ENCODE assay signal across 12 cellular contexts in genomic region chr5:173316463-173317020, GRCh38. TPM values are rescaled to one million over a fixed set of nuclear protein-coding genes. Genes with fewer than 3 reads are reported as not detected.
DNase-seq lines count a peak whose midpoint lies in the region; ATAC-seq and TF ChIP-seq lines count a peak whose summit lies in the region.
"Had no signal": no experiment of that assay in that cellular context is flagged by ENCODE, and none has a peak within 500 bp of the region (broad histone marks: within the 10 kb centered on the region; RNA-seq: fewer than 3 reads in every experiment).

No MANE protein-coding gene starts in this region.

- POLR2A ChIA-PET in PC-9 (lab: Charles Lee; ENCODE audit: unreplicated experiment), result no interaction called here

- intact Hi-C loops in PC-9 (cut with micrococcal nuclease; ENCODE audit: unreplicated experiment) (no loop called here), esophagus squamous epithelium (cut with DNase I) (no loop called here), psoas muscle (cut with DNase I) (loop anchor here in 1 of 2 donors (10.0 kb wide), 1 partner anchor 1008 kb away; no protein-coding TSS in a partner anchor)

- TF ChIP-seq POLR2A in esophagus squamous epithelium (IDR thresholded peaks at IDR 0.05), result no peak

- no peak for ATAC-seq in psoas muscle
- ATAC-seq in HG03520 (IDR thresholded peaks at IDR 0.05; ENCODE audit: unreplicated experiment), result no peak
- no peak for ATAC-seq in HG03108 (IDR thresholded peaks at IDR 0.05; ENCODE audit: unreplicated experiment)
- ATAC-seq in GM21423 (IDR thresholded peaks at IDR 0.05; ENCODE audit: unreplicated experiment), result no peak

- peaks cover 49% of the 10 kb centered on the region for H3K36me3 ChIP-seq in PC-9 (ENCODE audit: low read depth)
- H3K36me3 ChIP-seq in esophagus squamous epithelium, result no peaks in the 10 kb centered on the region
- peaks cover 8 to 33% of the 10 kb centered on the region in 2 donors for H3K36me3 ChIP-seq in psoas muscle (ENCODE audit: insufficient read depth in 1 of 2, low read depth in 1 of 2)

- H3K4me3 ChIP-seq in PC-9, result no peak overlapping the region
- peak overlapping the region in 1 of 4 donors; percentile 6 for H3K4me3 ChIP-seq in esophagus squamous epithelium
- H3K4me3 ChIP-seq in psoas muscle, result peak overlapping the region; percentile 22
- H3K4me3 ChIP-seq: lung had no signal

- H3K4me2 ChIP-seq in PC-9, result 0 out of 2 replicates have a peak overlapping the region, but pooled peaks have one; percentile 5

- 0 out of 2 replicates have a peak, but pooled peaks cover 8% of the 10 kb centered on the region for H3K79me2 ChIP-seq in PC-9 (ENCODE audit: low read depth)

- no peak for TF ChIP-seq CTCF in C4-2B (conservative IDR thresholded peaks at IDR 0.05)
- TF ChIP-seq CTCF in PC-9 (conservative IDR thresholded peaks at IDR 0.05), result no peak
- no peak for TF ChIP-seq CTCF in esophagus squamous epithelium (IDR thresholded peaks at IDR 0.05)
- TF ChIP-seq CTCF in psoas muscle (IDR thresholded peaks at IDR 0.05), result no peak

- H4K20me1 ChIP-seq in PC-9 (ENCODE audit: insufficient read depth), result peaks cover 36% of the 10 kb centered on the region

- H3F3A ChIP-seq in PC-9 (ENCODE audit: insufficient read depth, low read depth), result peaks cover 91% of the 10 kb centered on the region

- TSS peak; percentile 0 for BruUV-seq in PC-9 (replicated peaks; lab: Mats Ljungman, UMichigan)

- H3K27ac ChIP-seq in C4-2B (peak overlapping the region; percentile 66), PC-9 (peak overlapping the region; percentile 50), esophagus squamous epithelium (peak overlapping the region in 3 of 4 donors; percentile 31 to 61 (median 40)), psoas muscle (peak overlapping the region; percentile 16)

- H3K4me1 ChIP-seq in PC-9 (replicated peaks; ENCODE audit: insufficient read depth) (peaks cover 7% of the 10 kb centered on the region; the same call in 1 of the 2 replicates), esophagus squamous epithelium (peaks cover 13 to 45% (median 20%) of the 10 kb centered on the region in 3 donors), psoas muscle (peaks cover 4% of the 10 kb centered on the region)

- no peak overlapping the region for H2AFZ ChIP-seq in PC-9

- H3K9me3 ChIP-seq in PC-9 (ENCODE audit: insufficient read depth, low read depth), result no peaks in the 10 kb centered on the region
- H3K9me3 ChIP-seq in esophagus squamous epithelium, result no peaks in the 10 kb centered on the region
- no peaks in the 10 kb centered on the region for H3K9me3 ChIP-seq in psoas muscle

- no peaks in the 10 kb centered on the region for H3K27me3 ChIP-seq in PC-9 (ENCODE audit: insufficient read depth, low read depth)
- peaks cover 0 to 50% (median 0%) of the 10 kb centered on the region in 4 donors for H3K27me3 ChIP-seq in esophagus squamous epithelium
- H3K27me3 ChIP-seq in psoas muscle (ENCODE audit: insufficient read depth in 3 of 3, low read length in 2 of 3), result no peaks in the 10 kb centered on the region

- DNase-seq in PC-9 (peak in 1 of 2 experiments; percentile 29), esophagus squamous epithelium (lab: John Stamatoyannopoulos, UW) (no peak), psoas muscle (no peak)
- DNase-seq in stimulated activated CD4-positive, alpha-beta T cell treated with anti-CD3 and anti-CD28 coated beads, Interleukin-12 subunit alpha, Interleukin-12 subunit beta, amount 100 ng/mL, for 4 hours, result no peak
- DNase-seq: activated CD4-positive, alpha-beta T cell treated with anti-CD3 and anti-CD28 coated beads, Interleukin-2, amount 50 U/mL, for 48 hours; stimulated activated naive CD4-positive, alpha-beta T cell treated with Interleukin-2 at 50 U/mL for 16 hours; T-helper 9 cell had no signal

- no peaks in the 10 kb centered on the region for H3K9me2 ChIP-seq in PC-9 (ENCODE audit: insufficient read depth)

- 75 to 83% methylated on average over 5 of the region's 5 CpGs for WGBS in esophagus squamous epithelium, 2 donors
- WGBS in psoas muscle, 3 donors, result 63 to 86% (median 72%) methylated on average over 5 of the region's 5 CpGs

- CTCF ChIA-PET in PC-9 (lab: Charles Lee), result no interaction called here

RNA-seq across cellular contexts. Expression of gene STC2, which starts 11.7 kb away (rescaled TPM):
- total RNA-seq in PC-9 (2021) (42.2 and 63.5 TPM in 2 replicates), esophagus squamous epithelium (10 to 100 TPM in 1 of 4 donors, 1 to 10 TPM in 2, under 1 TPM in 1; 0.64 to 26.1 (median 1.9) TPM), psoas muscle (1 to 10 TPM; 2.1 to 9.4 (median 6.3) TPM)
- 10 to 100 TPM in 2 of 3 donors, 1 to 10 TPM in 1; 6.2 to 25.7 (median 19.8) TPM for polyA plus RNA-seq in psoas muscle

Comparison
In these comparisons a context has a peak if more than half of its experiments do, and no peak if none do; other contexts are left out.
1. H3K27ac ChIP-seq: peak in every context shown above with its lines; median percentile 66 in C4-2B; 50 in PC-9; 40 in esophagus squamous epithelium; 16 in psoas muscle.